Comparison of ENCODE assay signal across 29 cellular contexts in the genomic region with DNA sequence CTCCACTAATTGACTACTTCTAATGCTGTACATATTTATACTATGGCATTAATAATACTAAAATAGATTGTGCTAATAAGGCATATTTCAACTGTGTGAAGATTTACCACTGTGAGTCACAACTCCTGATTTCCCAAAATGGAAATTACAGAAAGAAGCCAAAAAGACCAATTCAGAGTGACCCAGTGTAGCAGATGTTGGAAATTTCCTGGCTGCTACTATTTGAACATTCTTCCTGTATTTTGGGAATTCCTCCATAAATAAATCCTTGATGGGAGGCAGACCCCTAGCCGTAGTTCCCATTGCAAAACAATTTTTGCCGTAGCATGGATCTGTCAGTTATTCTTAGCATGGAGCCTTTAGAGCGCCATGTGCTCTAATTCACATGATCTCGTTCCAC. TPM values are rescaled to one million over a fixed set of nuclear protein-coding genes. Genes with fewer than 3 reads are reported as not detected.
"Had no signal": no experiment of that assay in that cellular context is flagged by ENCODE, and none has a peak within 500 bp of the region (broad histone marks: within the 10 kb centered on the region; RNA-seq: fewer than 3 reads in every experiment).

No MANE protein-coding gene starts in this region.

- H3K36me3 ChIP-seq: adrenal gland, brain microvascular endothelial cell, Peyer's patch, SJSA1 had no signal

- H3K27ac ChIP-seq: adrenal gland, brain microvascular endothelial cell, KMS-11, Peyer's patch, SJSA1 had no signal

- H3K4me3 ChIP-seq: adrenal gland, Peyer's patch, SJSA1 had no signal

- H3K9me3 ChIP-seq: adrenal gland, Peyer's patch, SJSA1, SK-N-SH had no signal

- ATAC-seq: activated CD4-positive, alpha-beta T cell treated with anti-CD3 and anti-CD28 coated beads for 36 hours; activated CD4-positive, CD25-positive, alpha-beta regulatory T cell treated with anti-CD3 and anti-CD28 coated beads, Interleukin-2, amount 50 U/mL, for 24 hours; activated CD8-positive, alpha-beta T cell treated with anti-CD3 and anti-CD28 coated beads, Interleukin-2, amount 10 ng/mL, durations not matched to agents 7 days and 5 days; PC-3; WTC11 had no signal

- H3K27me3 ChIP-seq: adrenal gland, brain microvascular endothelial cell, Peyer's patch, SJSA1 had no signal

- DNase-seq: activated CD4-positive, alpha-beta T cell treated with anti-CD3 and anti-CD28 coated beads for 36 hours; activated CD4-positive, alpha-beta T cell treated with anti-CD3 and anti-CD28 coated beads, Interleukin-2, amount 10 ng/mL, durations not matched to agents 7 days and 5 days; activated CD4-positive, alpha-beta T cell treated with anti-CD3 and anti-CD28 coated beads, Interleukin-2, amount 50 U/mL, for 48 hours; activated CD8-positive, alpha-beta T cell treated with anti-CD3 and anti-CD28 coated beads, Interleukin-2, amount 10 ng/mL, durations not matched to agents 7 days and 5 days; activated gamma-delta T cell; activated naive CD4-positive, alpha-beta T cell treated with Interleukin-2 at 50 U/mL for 16 hours; activated T-cell treated with anti-CD3 and anti-CD28 coated beads, Interleukin-2, amount 50 U/mL, for 24 hours; adrenal gland; brain microvascular endothelial cell; MM.1S; MV-4-11; NCI-H1092; NCI-H1436 treated with DMSO at 0.1 percent for 48 hours; NCI-H1694 treated with DMSO at 0.1 percent for 48 hours; NCI-H2029; NCI-H510A; NCI-H526; NCI-H748 treated with DMSO at 0.1 percent for 48 hours; NK-92 treated with Interleukin-12 subunit alpha and Interleukin-12 subunit beta, amount 100 ng/mL, for 24 hours; PC-3; Peyer's patch; RPMI8226; SHP77 treated with DMSO at 0.1 percent for 48 hours; SK-N-SH had no signal

- H3K4me1 ChIP-seq: adrenal gland, Peyer's patch had no signal

- FAIRE-seq: TTC549 had no signal

RNA-seq across cellular contexts. Expression of gene PRUNE2, which starts 11.4 kb away (rescaled TPM):
- total RNA-seq: PC-3 had no signal
